Comparison of ENCODE assay signal across 13 cellular contexts in the genomic region with DNA sequence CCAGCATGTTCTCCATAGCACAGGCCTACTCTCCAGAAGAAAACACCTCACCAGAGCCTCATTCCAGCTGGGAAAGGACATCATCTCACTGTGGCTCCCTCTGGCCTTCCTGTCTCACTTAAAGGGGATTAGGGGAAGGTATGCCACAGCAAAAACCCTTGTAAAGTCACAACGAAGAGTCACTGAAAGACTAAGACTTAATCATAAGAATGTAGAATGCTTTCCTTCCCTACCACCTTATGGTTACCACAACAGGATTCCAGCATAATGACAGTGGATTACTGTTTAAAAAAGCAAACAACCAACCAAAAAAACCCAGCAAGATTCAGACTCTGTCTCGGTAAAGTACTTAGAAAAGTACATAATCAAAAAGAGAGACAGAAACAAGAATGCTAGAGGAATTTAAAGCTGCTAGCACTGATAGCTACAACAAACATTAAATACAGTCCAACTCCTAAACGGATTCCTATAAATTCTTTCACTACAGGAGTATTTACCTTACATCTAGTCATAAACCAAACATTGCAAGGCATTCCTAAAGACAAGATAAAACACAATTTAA.
DNase-seq lines count a peak whose midpoint lies in the region; ATAC-seq and TF ChIP-seq lines count a peak whose summit lies in the region.
"Had no signal": no experiment of that assay in that cellular context is flagged by ENCODE, and none has a peak within 500 bp of the region (broad histone marks: within the 10 kb centered on the region; RNA-seq: fewer than 3 reads in every experiment).

No MANE protein-coding gene starts in this region.

- no TSS peak for BruUV-seq in PC-9 (replicated peaks; lab: Mats Ljungman, UMichigan)

- H3K36me3 ChIP-seq in PC-9 (ENCODE audit: low read depth) (no peaks in the 10 kb centered on the region), smooth muscle cell (ENCODE audit: low read depth) (no peaks in the 10 kb centered on the region)

- peak; percentile 21 for DNase-seq in ELF-1 (ENCODE audit: low read depth, low spot score)
- peak in 1 of 2 experiments; percentile 76 for DNase-seq in PC-9
- DNase-seq in fibroblast of gingiva (ENCODE audit: low read depth) = peak; percentile 5
- no peak for DNase-seq in smooth muscle cell (lab: John Stamatoyannopoulos, UW; ENCODE audit: unreplicated experiment)
- DNase-seq in NCI-H128 (lab: John Stamatoyannopoulos, UW; ENCODE audit: unreplicated experiment) = no peak
- no peak for DNase-seq in DMS 273 treated with DMSO at 0.1 percent for 48 hours (lab: John Stamatoyannopoulos, UW)
- DNase-seq: activated T-cell treated with anti-CD3 and anti-CD28 coated beads, Interleukin-2, amount 50 U/mL, for 24 hours; body of pancreas; H9; NCI-H187 treated with DMSO at 0.1 percent for 48 hours; substantia nigra had no signal

- CTCF ChIA-PET in PC-9 (lab: Charles Lee) = no interaction called here

- peak overlapping the region; percentile 55 for H3K27ac ChIP-seq in PC-9
- H3K27ac ChIP-seq in smooth muscle cell (ENCODE audit: low read depth) = peak overlapping the region; percentile 68
- H3K27ac ChIP-seq: body of pancreas had no signal

- no peak for ATAC-seq in HG03095 (IDR thresholded peaks at IDR 0.05; ENCODE audit: unreplicated experiment)
- ATAC-seq: body of pancreas, K562 had no signal

- POLR2A ChIA-PET in PC-9 (lab: Charles Lee; ENCODE audit: unreplicated experiment) = no interaction called here

- peaks cover 16% of the 10 kb centered on the region; the same call in 1 of the 2 replicates for H3F3A ChIP-seq in PC-9 (ENCODE audit: insufficient read depth, low read depth)
- H3F3A ChIP-seq in smooth muscle cell (ENCODE audit: low read depth) = no peaks in the 10 kb centered on the region

- H3K4me1 ChIP-seq in PC-9 (replicated peaks; ENCODE audit: insufficient read depth) (0 out of 2 replicates have a peak, but pooled peaks cover 14% of the 10 kb centered on the region), smooth muscle cell (ENCODE audit: low read depth) (no peaks in the 10 kb centered on the region)
- H3K4me1 ChIP-seq: body of pancreas had no signal

- H3K9me3 ChIP-seq in PC-9 (ENCODE audit: insufficient read depth, low read depth) (no peaks in the 10 kb centered on the region), smooth muscle cell (replicated peaks; ENCODE audit: low read depth) (no peaks in the 10 kb centered on the region)
- H3K9me3 ChIP-seq: body of pancreas had no signal

- H4K20me1 ChIP-seq in PC-9 (ENCODE audit: insufficient read depth) = no peaks in the 10 kb centered on the region
- no peaks in the 10 kb centered on the region for H4K20me1 ChIP-seq in smooth muscle cell (ENCODE audit: low read depth)

- TF ChIP-seq CTCF in PC-9 (conservative IDR thresholded peaks at IDR 0.05) (no peak), smooth muscle cell (IDR thresholded peaks at IDR 0.05; ENCODE audit: borderline replicate concordance, insufficient read depth, poor library complexity, severe bottlenecking) (no peak)

- intact Hi-C loops in PC-9 (cut with micrococcal nuclease; ENCODE audit: unreplicated experiment) = no loop called here

- H3K27me3 ChIP-seq in PC-9 (ENCODE audit: insufficient read depth, low read depth) (no peaks in the 10 kb centered on the region), smooth muscle cell (ENCODE audit: low read depth) (no peaks in the 10 kb centered on the region)
- H3K27me3 ChIP-seq: body of pancreas had no signal

- no peak overlapping the region for H3K9ac ChIP-seq in smooth muscle cell (ENCODE audit: low read depth)

- no peaks in the 10 kb centered on the region for H3K9me2 ChIP-seq in PC-9 (ENCODE audit: insufficient read depth)

- H2AFZ ChIP-seq in PC-9 = 0 out of 2 replicates have a peak overlapping the region, but pooled peaks have one; percentile 33
- H2AFZ ChIP-seq in smooth muscle cell (ENCODE audit: low read depth) = no peak overlapping the region

- H3K4me3 ChIP-seq in PC-9 (no peak overlapping the region), smooth muscle cell (no peak overlapping the region)
- H3K4me3 ChIP-seq: body of pancreas, K562 had no signal

- H3K79me2 ChIP-seq in PC-9 (ENCODE audit: low read depth) (no peaks in the 10 kb centered on the region), smooth muscle cell (ENCODE audit: low read depth) (no peaks in the 10 kb centered on the region)

- 6% methylated on average over 3 of the region's 3 CpGs for WGBS in smooth muscle cell (ENCODE audit: low lambda C conversion rate)

- H3K4me2 ChIP-seq in PC-9 = peak overlapping the region; percentile 34
- no peak overlapping the region for H3K4me2 ChIP-seq in smooth muscle cell

Comparison
In these comparisons a context has a peak if more than half of its experiments do, and no peak if none do; other contexts are left out.
1. DNase-seq: peak in ELF-1 (single experiment) and fibroblast of gingiva (single experiment); none in smooth muscle cell (single experiment), NCI-H128 (single experiment) and DMS 273 treated with DMSO at 0.1 percent for 48 hours (single experiment).